In the genomic region with DNA sequence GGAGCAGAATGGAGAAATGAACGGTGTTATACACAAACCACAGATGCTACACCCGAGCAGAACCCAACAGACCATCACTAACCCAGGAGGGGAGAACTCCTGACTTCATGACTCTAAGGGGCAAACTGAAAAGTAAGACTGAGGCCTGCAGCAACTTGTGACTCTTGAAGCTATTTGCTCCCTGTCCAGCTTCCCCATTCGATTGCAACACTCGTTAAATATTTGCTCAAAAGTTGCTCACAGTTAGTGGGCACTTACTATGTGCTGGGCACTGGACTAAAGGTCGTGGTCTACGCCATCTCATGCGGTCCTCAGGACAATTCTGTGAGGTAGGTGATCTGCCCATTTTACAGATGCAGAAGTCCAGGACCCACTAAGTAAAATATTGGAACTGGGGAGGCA, we compare ENCODE assay signal across 1 cellular context.
TF ChIP-seq lines count a peak whose summit lies in the region.

No MANE protein-coding gene starts in this region.

TF ChIP-seq in HepG2, 621 proteins besides CTCF, POLR2A, EP300 and RAD21 (continued from another document and continues in another):
- TF ChIP-seq ZNF280D (CRISPR knock-in tag; IDR thresholded peaks at IDR 0.05) (0 out of 2 replicates have a peak, but pooled peaks have one; percentile 22), HHEX (CRISPR knock-in tag; IDR thresholded peaks at IDR 0.05) (no peak), RBAK (CRISPR knock-in tag; IDR thresholded peaks at IDR 0.05) (no peak), PAX8 (CRISPR knock-in tag; IDR thresholded peaks at IDR 0.05; ENCODE audit: borderline replicate concordance) (no peak), HDAC1 (CRISPR knock-in tag; IDR thresholded peaks at IDR 0.05) (peak; percentile 34; the same call in 1 of the 2 replicates), ZNF768 (CRISPR knock-in tag; IDR thresholded peaks at IDR 0.05) (no peak), KDM2A (CRISPR knock-in tag; IDR thresholded peaks at IDR 0.05; ENCODE audit: borderline replicate concordance, low read depth) (no peak), SRY (CRISPR knock-in tag; IDR thresholded peaks at IDR 0.05) (no peak), RFX1 (IDR thresholded peaks at IDR 0.05) (no peak), HOXD1 (CRISPR knock-in tag; IDR thresholded peaks at IDR 0.05) (no peak), ZNF234 (CRISPR knock-in tag; conservative IDR thresholded peaks at IDR 0.05) (no peak), MAFG (CRISPR knock-in tag; IDR thresholded peaks at IDR 0.05) (no peak), FOXA1 (IDR thresholded peaks at IDR 0.05) (no peak), FOXA1 (CRISPR knock-in tag; IDR thresholded peaks at IDR 0.05) (peak; percentile 50; the same call in 1 of the 2 replicates), CBX5 (CRISPR knock-in tag; IDR thresholded peaks at IDR 0.05; ENCODE audit: borderline replicate concordance) (no peak), ZIK1 (CRISPR knock-in tag; IDR thresholded peaks at IDR 0.05; ENCODE audit: borderline replicate concordance, low read depth) (no peak), SOX6 (IDR thresholded peaks at IDR 0.05) (no peak), SOX6 (CRISPR knock-in tag; IDR thresholded peaks at IDR 0.05) (0 out of 2 replicates have a peak, but pooled peaks have one; percentile 12), HNRNPK (IDR thresholded peaks at IDR 0.05; ENCODE audit: low read depth, low read length, poor library complexity, severe bottlenecking) (no peak), U2AF2 (IDR thresholded peaks at IDR 0.05; ENCODE audit: low read depth, low read length) (no peak), JDP2 (CRISPR knock-in tag; IDR thresholded peaks at IDR 0.05; ENCODE audit: borderline replicate concordance) (no peak), TFE3 (CRISPR knock-in tag; IDR thresholded peaks at IDR 0.05) (peak; percentile 89), MXD4 (CRISPR knock-in tag; IDR thresholded peaks at IDR 0.05) (no peak), ASH2L (IDR thresholded peaks at IDR 0.05; ENCODE audit: insufficient read length, low read depth, low read length) (no peak), SIN3B (IDR thresholded peaks at IDR 0.05; ENCODE audit: low read length) (no peak), ZNF354B (CRISPR knock-in tag; IDR thresholded peaks at IDR 0.05) (no peak), ARNT (IDR thresholded peaks at IDR 0.05) (no peak), IRF9 (CRISPR knock-in tag; IDR thresholded peaks at IDR 0.05; ENCODE audit: borderline replicate concordance) (no peak), ZBTB26 (CRISPR knock-in tag; IDR thresholded peaks at IDR 0.05; ENCODE audit: borderline replicate concordance) (no peak), ZBTB39 (CRISPR knock-in tag; IDR thresholded peaks at IDR 0.05) (no peak), CCDC6 (CRISPR knock-in tag; IDR thresholded peaks at IDR 0.05) (no peak), HNF4G (IDR thresholded peaks at IDR 0.05; ENCODE audit: borderline replicate concordance, low read depth, low read length) (peak; percentile 28; the same call in 1 of the 2 replicates), HNF4G (CRISPR knock-in tag; IDR thresholded peaks at IDR 0.05; ENCODE audit: borderline replicate concordance, low read depth) (no peak), POLR2AphosphoS2 (IDR thresholded peaks at IDR 0.05; ENCODE audit: low read depth, low read length) (no peak), ZFY (CRISPR knock-in tag; IDR thresholded peaks at IDR 0.05) (no peak), BCL6 (CRISPR knock-in tag; IDR thresholded peaks at IDR 0.05) (no peak), NFATC3 (CRISPR knock-in tag; IDR thresholded peaks at IDR 0.05) (no peak), ZFP1 (CRISPR knock-in tag; IDR thresholded peaks at IDR 0.05) (no peak), KLF15 (CRISPR knock-in tag; IDR thresholded peaks at IDR 0.05; ENCODE audit: borderline replicate concordance) (no peak), NFE2L1 (CRISPR knock-in tag; IDR thresholded peaks at IDR 0.05; ENCODE audit: borderline replicate concordance) (no peak), CHD2 (IDR thresholded peaks at IDR 0.05; ENCODE audit: low read depth, low read length) (no peak)
- TF ChIP-seq, protein P1, sequence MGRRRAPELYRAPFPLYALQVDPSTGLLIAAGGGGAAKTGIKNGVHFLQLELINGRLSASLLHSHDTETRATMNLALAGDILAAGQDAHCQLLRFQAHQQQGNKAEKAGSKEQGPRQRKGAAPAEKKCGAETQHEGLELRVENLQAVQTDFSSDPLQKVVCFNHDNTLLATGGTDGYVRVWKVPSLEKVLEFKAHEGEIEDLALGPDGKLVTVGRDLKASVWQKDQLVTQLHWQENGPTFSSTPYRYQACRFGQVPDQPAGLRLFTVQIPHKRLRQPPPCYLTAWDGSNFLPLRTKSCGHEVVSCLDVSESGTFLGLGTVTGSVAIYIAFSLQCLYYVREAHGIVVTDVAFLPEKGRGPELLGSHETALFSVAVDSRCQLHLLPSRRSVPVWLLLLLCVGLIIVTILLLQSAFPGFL (CRISPR knock-in tag; IDR thresholded peaks at IDR 0.05), result no peak
- TF ChIP-seq, protein P2, sequence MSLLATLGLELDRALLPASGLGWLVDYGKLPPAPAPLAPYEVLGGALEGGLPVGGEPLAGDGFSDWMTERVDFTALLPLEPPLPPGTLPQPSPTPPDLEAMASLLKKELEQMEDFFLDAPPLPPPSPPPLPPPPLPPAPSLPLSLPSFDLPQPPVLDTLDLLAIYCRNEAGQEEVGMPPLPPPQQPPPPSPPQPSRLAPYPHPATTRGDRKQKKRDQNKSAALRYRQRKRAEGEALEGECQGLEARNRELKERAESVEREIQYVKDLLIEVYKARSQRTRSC (CRISPR knock-in tag; IDR thresholded peaks at IDR 0.05; ENCODE audit: low read depth), result no peak
- TF ChIP-seq, protein P3, sequence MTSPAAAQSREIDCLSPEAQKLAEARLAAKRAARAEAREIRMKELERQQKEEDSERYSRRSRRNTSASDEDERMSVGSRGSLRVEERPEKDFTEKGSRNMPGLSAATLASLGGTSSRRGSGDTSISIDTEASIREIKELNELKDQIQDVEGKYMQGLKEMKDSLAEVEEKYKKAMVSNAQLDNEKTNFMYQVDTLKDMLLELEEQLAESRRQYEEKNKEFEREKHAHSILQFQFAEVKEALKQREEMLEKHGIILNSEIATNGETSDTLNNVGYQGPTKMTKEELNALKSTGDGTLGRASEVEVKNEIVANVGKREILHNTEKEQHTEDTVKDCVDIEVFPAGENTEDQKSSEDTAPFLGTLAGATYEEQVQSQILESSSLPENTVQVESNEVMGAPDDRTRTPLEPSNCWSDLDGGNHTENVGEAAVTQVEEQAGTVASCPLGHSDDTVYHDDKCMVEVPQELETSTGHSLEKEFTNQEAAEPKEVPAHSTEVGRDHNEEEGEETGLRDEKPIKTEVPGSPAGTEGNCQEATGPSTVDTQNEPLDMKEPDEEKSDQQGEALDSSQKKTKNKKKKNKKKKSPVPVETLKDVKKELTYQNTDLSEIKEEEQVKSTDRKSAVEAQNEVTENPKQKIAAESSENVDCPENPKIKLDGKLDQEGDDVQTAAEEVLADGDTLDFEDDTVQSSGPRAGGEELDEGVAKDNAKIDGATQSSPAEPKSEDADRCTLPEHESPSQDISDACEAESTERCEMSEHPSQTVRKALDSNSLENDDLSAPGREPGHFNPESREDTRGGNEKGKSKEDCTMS (CRISPR knock-in tag; conservative IDR thresholded peaks at IDR 0.05), result no peak
- TF ChIP-seq, protein P4, sequence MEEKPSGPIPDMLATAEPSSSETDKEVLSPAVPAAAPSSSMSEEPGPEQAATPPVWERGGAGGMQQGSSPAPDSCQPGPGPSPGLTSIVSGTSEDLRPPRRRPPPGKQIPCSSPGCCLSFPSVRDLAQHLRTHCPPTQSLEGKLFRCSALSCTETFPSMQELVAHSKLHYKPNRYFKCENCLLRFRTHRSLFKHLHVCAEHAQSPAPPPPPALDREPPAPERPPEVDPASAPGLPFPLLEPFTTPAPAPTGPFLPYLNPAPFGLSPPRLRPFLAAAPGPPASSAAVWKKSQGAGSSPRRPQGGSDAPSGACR (CRISPR knock-in tag; IDR thresholded peaks at IDR 0.05), result no peak
- TF ChIP-seq, protein P5, sequence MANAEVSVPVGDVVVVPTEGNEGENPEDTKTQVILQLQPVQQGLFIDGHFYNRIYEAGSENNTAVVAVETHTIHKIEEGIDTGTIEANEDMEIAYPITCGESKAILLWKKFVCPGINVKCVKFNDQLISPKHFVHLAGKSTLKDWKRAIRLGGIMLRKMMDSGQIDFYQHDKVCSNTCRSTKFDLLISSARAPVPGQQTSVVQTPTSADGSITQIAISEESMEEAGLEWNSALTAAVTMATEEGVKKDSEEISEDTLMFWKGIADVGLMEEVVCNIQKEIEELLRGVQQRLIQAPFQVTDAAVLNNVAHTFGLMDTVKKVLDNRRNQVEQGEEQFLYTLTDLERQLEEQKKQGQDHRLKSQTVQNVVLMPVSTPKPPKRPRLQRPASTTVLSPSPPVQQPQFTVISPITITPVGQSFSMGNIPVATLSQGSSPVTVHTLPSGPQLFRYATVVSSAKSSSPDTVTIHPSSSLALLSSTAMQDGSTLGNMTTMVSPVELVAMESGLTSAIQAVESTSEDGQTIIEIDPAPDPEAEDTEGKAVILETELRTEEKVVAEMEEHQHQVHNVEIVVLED (CRISPR knock-in tag; IDR thresholded peaks at IDR 0.05; ENCODE audit: borderline replicate concordance), result no peak
- TF ChIP-seq, protein P6, sequence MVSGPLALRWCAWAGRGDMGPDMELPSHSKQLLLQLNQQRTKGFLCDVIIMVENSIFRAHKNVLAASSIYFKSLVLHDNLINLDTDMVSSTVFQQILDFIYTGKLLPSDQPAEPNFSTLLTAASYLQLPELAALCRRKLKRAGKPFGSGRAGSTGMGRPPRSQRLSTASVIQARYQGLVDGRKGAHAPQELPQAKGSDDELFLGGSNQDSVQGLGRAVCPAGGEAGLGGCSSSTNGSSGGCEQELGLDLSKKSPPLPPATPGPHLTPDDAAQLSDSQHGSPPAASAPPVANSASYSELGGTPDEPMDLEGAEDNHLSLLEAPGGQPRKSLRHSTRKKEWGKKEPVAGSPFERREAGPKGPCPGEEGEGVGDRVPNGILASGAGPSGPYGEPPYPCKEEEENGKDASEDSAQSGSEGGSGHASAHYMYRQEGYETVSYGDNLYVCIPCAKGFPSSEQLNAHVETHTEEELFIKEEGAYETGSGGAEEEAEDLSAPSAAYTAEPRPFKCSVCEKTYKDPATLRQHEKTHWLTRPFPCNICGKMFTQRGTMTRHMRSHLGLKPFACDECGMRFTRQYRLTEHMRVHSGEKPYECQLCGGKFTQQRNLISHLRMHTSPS (CRISPR knock-in tag; IDR thresholded peaks at IDR 0.05; ENCODE audit: low read depth), result no peak
